ENCODE assay signal across 8 cellular contexts in genomic region chrX:129637217-129638109, GRCh38. TPM values are rescaled to one million over a fixed set of nuclear protein-coding genes. Genes with fewer than 3 reads are reported as not detected.
DNase-seq lines count a peak whose midpoint lies in the region; ATAC-seq and TF ChIP-seq lines count a peak whose summit lies in the region.

No MANE protein-coding gene starts in this region.

- TF ChIP-seq POLR2A in gastroesophageal sphincter (IDR thresholded peaks at IDR 0.05) (no peak), transverse colon (IDR thresholded peaks at IDR 0.05) (no peak)

- CTCF ChIA-PET in RWPE1 (lab: Yijun Ruan, JAX) = interaction anchor here (0.6 to 2.5 kb wide), 6 partner anchors 36 to 786 kb away, joined by 4 to 7 read pairs (median 5); no protein-coding TSS in a partner anchor

- WGBS in gastroesophageal sphincter (ENCODE audit: low coverage in 1 of 2), 2 donors = 10 to 23% methylated on average over 2 to 8 of the region's 13 CpGs
- WGBS in transverse colon (ENCODE audit: low coverage in 1 of 2), 2 donors = 33% methylated on average over 13 of the region's 13 CpGs; no CpG with 5 or more reads in 1 of the 2 donors

- no peaks in the 10 kb centered on the region for H3K4me1 ChIP-seq in gastroesophageal sphincter
- no peaks in the 10 kb centered on the region for H3K4me1 ChIP-seq in parathyroid adenoma
- peaks cover 0 to 8% (median 3%) of the 10 kb centered on the region in 4 donors for H3K4me1 ChIP-seq in transverse colon

- no peaks in the 10 kb centered on the region for H3K79me2 ChIP-seq in parathyroid adenoma

- POLR2A ChIA-PET in RWPE1 (lab: Yijun Ruan, JAX; ENCODE audit: low non-redundant PET) = no interaction called here

- in situ Hi-C loops in transverse colon (cut with MboI; ENCODE audit: low pct_ligation_motif_present in 1 of 4, low pct_unique_long_range_greater_than_20kb in 1 of 4, low sequenced_read_pairs in 3 of 4) = loop anchor here in 3 of 4 donors (10.0 to 25.0 kb wide), 3 partner anchors 77 to 200 kb away; partner anchors contain the start of gene ZDHHC9 (in 1 of the 3)

- H3K4me2 ChIP-seq in parathyroid adenoma (ENCODE audit: low read length) = no peak overlapping the region

- peak overlapping the region; percentile 90 for H3K27ac ChIP-seq in RWPE1
- H3K27ac ChIP-seq in gastroesophageal sphincter = no peak overlapping the region
- H3K27ac ChIP-seq in parathyroid adenoma = no peak overlapping the region
- peak overlapping the region; percentile 9 to 54 (median 32) for H3K27ac ChIP-seq in transverse colon

- peak overlapping the region; percentile 46 for H2AFZ ChIP-seq in parathyroid adenoma

- TF ChIP-seq EP300 in gastroesophageal sphincter (IDR thresholded peaks at IDR 0.05) (no peak), transverse colon (IDR thresholded peaks at IDR 0.05; ENCODE audit: low read depth) (no peak)

- ATAC-seq in GM18511 (IDR thresholded peaks at IDR 0.05; ENCODE audit: unreplicated experiment) = peak; percentile 83
- peak; percentile 44 for ATAC-seq in gastroesophageal sphincter

- H3K4me3 ChIP-seq in gastroesophageal sphincter = no peak overlapping the region
- H3K4me3 ChIP-seq in parathyroid adenoma (ENCODE audit: low read depth, low read length) = no peak overlapping the region
- no peak overlapping the region for H3K4me3 ChIP-seq in transverse colon

- H3K27me3 ChIP-seq in gastroesophageal sphincter (no peaks in the 10 kb centered on the region), parathyroid adenoma (ENCODE audit: control insufficient read depth, insufficient read depth, low read length) (no peaks in the 10 kb centered on the region), transverse colon (no peaks in the 10 kb centered on the region)

- H3K9me3 ChIP-seq in gastroesophageal sphincter (no peaks in the 10 kb centered on the region), parathyroid adenoma (ENCODE audit: control insufficient read depth, low read length) (no peaks in the 10 kb centered on the region), transverse colon (no peaks in the 10 kb centered on the region)

- intact Hi-C loops in transverse colon (cut with DNase I; ENCODE audit: low total_unique reads) = loop anchor here (1.0 kb wide), 1 partner anchor 89 kb away; no protein-coding TSS in a partner anchor

- TF ChIP-seq CTCF in RWPE1 (conservative IDR thresholded peaks at IDR 0.05; ENCODE audit: low read depth) (peak; percentile 72), gastroesophageal sphincter (IDR thresholded peaks at IDR 0.05) (peak; percentile 72 to 90 (median 86)), parathyroid adenoma (IDR thresholded peaks at IDR 0.05) (peak; percentile 88), transverse colon (IDR thresholded peaks at IDR 0.05) (peak; percentile 79 to 94 (median 84))

- no peak overlapping the region for H3K9ac ChIP-seq in parathyroid adenoma

- DNase-seq in AG08395 (ENCODE audit: low spot score) = peak; percentile 76
- peak; percentile 45 for DNase-seq in HuH-7.5 (ENCODE audit: low spot score)
- no peak for DNase-seq in RWPE1 (ENCODE audit: low spot score)
- peak; percentile 90 for DNase-seq in activated effector memory CD4-positive, alpha-beta T cell treated with anti-CD3 and anti-CD28 coated beads, Interleukin-2, amount 50 U/mL, for 16 hours
- DNase-seq in transverse colon = peak; percentile 71

- H3K36me3 ChIP-seq in gastroesophageal sphincter (no peaks in the 10 kb centered on the region), parathyroid adenoma (ENCODE audit: control insufficient read depth, insufficient read depth, low read length) (no peaks in the 10 kb centered on the region), transverse colon (no peaks in the 10 kb centered on the region)

RNA-seq across cellular contexts. Expression of gene APLN, which starts 17.3 kb away (rescaled TPM):
- total RNA-seq in gastroesophageal sphincter (1 to 10 TPM in 3 of 4 donors, under 1 TPM in 1; 0.78 to 2.3 (median 1.2) TPM), transverse colon (not detected)

Comparison
In these comparisons a context has a peak if more than half of its experiments do, and no peak if none do; other contexts are left out.
1. H3K27ac ChIP-seq: peak in RWPE1 (single experiment) and transverse colon (4 of 4); none in gastroesophageal sphincter (0 of 4) and parathyroid adenoma (single experiment).
2. Peak in every context shown above with its lines, with median percentiles within 50 percentile points of each other: CTCF ChIP-seq.